In the genomic region with DNA sequence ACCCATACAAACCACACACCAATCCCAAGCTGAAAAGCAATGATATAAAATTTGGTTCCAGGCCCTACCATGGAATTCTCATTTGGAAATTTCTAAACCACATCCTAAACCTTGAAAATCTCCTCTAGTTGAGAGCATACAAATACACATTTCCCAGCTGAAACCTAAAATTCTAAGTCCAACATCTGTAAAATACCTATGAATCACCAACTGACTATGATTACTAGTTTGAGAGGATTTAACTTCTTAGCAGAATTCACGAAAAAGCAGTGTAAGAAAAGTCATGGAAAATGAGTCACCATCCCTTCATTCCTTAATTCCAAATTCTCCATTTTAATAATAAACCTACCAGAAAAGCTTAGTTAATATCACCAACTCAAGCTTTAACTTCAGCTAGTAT, we compare ENCODE assay signal across 1 cellular context.
TF ChIP-seq lines count a peak whose summit lies in the region.

No MANE protein-coding gene starts in this region.

TF ChIP-seq in K562, 482 proteins besides CTCF, POLR2A, EP300 and RAD21 (continued from another document):
- TF ChIP-seq PHTF2 (CRISPR knock-in tag; IDR thresholded peaks at IDR 0.05): no peak
- 0 out of 2 replicates have a peak, but pooled peaks have one; percentile 15 for TF ChIP-seq HOXB6 (CRISPR knock-in tag; IDR thresholded peaks at IDR 0.05; ENCODE audit: borderline replicate concordance)
- TF ChIP-seq, protein P1, sequence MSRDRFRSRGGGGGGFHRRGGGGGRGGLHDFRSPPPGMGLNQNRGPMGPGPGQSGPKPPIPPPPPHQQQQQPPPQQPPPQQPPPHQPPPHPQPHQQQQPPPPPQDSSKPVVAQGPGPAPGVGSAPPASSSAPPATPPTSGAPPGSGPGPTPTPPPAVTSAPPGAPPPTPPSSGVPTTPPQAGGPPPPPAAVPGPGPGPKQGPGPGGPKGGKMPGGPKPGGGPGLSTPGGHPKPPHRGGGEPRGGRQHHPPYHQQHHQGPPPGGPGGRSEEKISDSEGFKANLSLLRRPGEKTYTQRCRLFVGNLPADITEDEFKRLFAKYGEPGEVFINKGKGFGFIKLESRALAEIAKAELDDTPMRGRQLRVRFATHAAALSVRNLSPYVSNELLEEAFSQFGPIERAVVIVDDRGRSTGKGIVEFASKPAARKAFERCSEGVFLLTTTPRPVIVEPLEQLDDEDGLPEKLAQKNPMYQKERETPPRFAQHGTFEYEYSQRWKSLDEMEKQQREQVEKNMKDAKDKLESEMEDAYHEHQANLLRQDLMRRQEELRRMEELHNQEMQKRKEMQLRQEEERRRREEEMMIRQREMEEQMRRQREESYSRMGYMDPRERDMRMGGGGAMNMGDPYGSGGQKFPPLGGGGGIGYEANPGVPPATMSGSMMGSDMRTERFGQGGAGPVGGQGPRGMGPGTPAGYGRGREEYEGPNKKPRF (IDR thresholded peaks at IDR 0.05; ENCODE audit: low read depth, low read length): no peak
